In genomic region chr3:169264711-169265110, GRCh38 we compare ENCODE assay signal across 11 cellular contexts.
DNase-seq lines count a peak whose midpoint lies in the region; ATAC-seq, FAIRE-seq and TF ChIP-seq lines count a peak whose summit lies in the region.
"Had no signal": no experiment of that assay in that cellular context is flagged by ENCODE, and none has a peak within 500 bp of the region (broad histone marks: within the 10 kb centered on the region; RNA-seq: fewer than 3 reads in every experiment).

No MANE protein-coding gene starts in this region.

- H4K20me1 ChIP-seq in IMR-90 (ENCODE audit: insufficient read depth, low read length): no peaks in the 10 kb centered on the region

- H3K9me3 Mint-ChIP-seq in CD8-positive, alpha-beta memory T cell: peaks cover 0 to 9% (median 2%) of the 10 kb centered on the region in 5 donors
- H3K9me3 Mint-ChIP-seq: activated CD4-positive, alpha-beta T cell treated with anti-CD3 and anti-CD28 coated beads, Interleukin-2, amount 10 ng/mL, durations not matched to agents 24 days and 14 days had no signal

- H3K4me2 ChIP-seq in IMR-90 (ENCODE audit: low read depth, low read length): no peak overlapping the region

- no peak overlapping the region for H3K9ac ChIP-seq in IMR-90 (ENCODE audit: low read depth, low read length)

- peak; percentile 44 for DNase-seq in IMR-90
- DNase-seq in NCI-H69 (lab: John Stamatoyannopoulos, UW): peak; percentile 95
- peak; percentile 5 for DNase-seq in fibroblast of peridontal ligament (ENCODE audit: extremely low read depth)
- DNase-seq in smooth muscle cell of the brain vasculature (ENCODE audit: low read depth, low spot score): peak; percentile 15
- no peak for DNase-seq in epidermal melanocyte (ENCODE audit: insufficient read length, low spot score)
- no peak for DNase-seq in NK-92 treated with Interleukin-12 subunit alpha and Interleukin-12 subunit beta, amount 100 ng/mL, for 24 hours (lab: John Stamatoyannopoulos, UW)
- DNase-seq in D721Med (ENCODE audit: insufficient read length, low spot score): no peak
- no peak for DNase-seq in CD8-positive, alpha-beta memory T cell
- DNase-seq: activated CD4-positive, alpha-beta T cell treated with anti-CD3 and anti-CD28 coated beads, Interleukin-2, amount 10 ng/mL, durations not matched to agents 24 days and 14 days; stimulated activated naive CD4-positive, alpha-beta T cell had no signal

- H3K27ac ChIP-seq in IMR-90 (ENCODE audit: insufficient read depth, low read length): no peak overlapping the region
- H3K27ac ChIP-seq in CD8-positive, alpha-beta memory T cell (ENCODE audit: low read depth, low read length): no peak overlapping the region
- H3K27ac ChIP-seq: ascending aorta had no signal

- H3K18ac ChIP-seq in IMR-90 (ENCODE audit: low read depth, low read length): no peak overlapping the region

- H4K91ac ChIP-seq in IMR-90 (ENCODE audit: insufficient read depth, low read depth, low read length): no peak overlapping the region

- no peak overlapping the region for H3K4me3 ChIP-seq in IMR-90 (ENCODE audit: insufficient read depth, low read depth, low read length)
- H3K4me3 ChIP-seq in CD8-positive, alpha-beta memory T cell (ENCODE audit: low read length): no peak overlapping the region
- H3K4me3 ChIP-seq: ascending aorta had no signal

- no peak overlapping the region for H3K27ac Mint-ChIP-seq in CD8-positive, alpha-beta memory T cell
- H3K27ac Mint-ChIP-seq: activated CD4-positive, alpha-beta T cell treated with anti-CD3 and anti-CD28 coated beads, Interleukin-2, amount 10 ng/mL, durations not matched to agents 24 days and 14 days had no signal

- no peak for FAIRE-seq in D721Med (lab: Jason Lieb, UNC)

- no peaks in the 10 kb centered on the region for H3K36me3 Mint-ChIP-seq in CD8-positive, alpha-beta memory T cell

- peak; percentile 57; the same call in 1 of the 2 replicates for ATAC-seq in IMR-90 (ENCODE audit: low read depth)

- no peak overlapping the region for H2BK120ac ChIP-seq in IMR-90 (ENCODE audit: low read depth, low read length)

- no peak overlapping the region for H4K5ac ChIP-seq in IMR-90 (ENCODE audit: low read depth, low read length)

- no peak overlapping the region for H3K14ac ChIP-seq in IMR-90 (replicated peaks; ENCODE audit: low read depth, low read length)

- no peaks in the 10 kb centered on the region for H3K9me3 ChIP-seq in IMR-90 (ENCODE audit: control insufficient read depth, insufficient read depth, low read length)
- H3K9me3 ChIP-seq in CD8-positive, alpha-beta memory T cell (ENCODE audit: low read length): no peaks in the 10 kb centered on the region
- H3K9me3 ChIP-seq: ascending aorta had no signal

- in situ Hi-C loops in IMR-90 (cut with MboI; ENCODE audit: low sequenced_read_pairs): no loop called here

- TF ChIP-seq CTCF in IMR-90 (conservative IDR thresholded peaks at IDR 0.05; ENCODE audit: low read depth, low read length) (no peak), D721Med (IDR thresholded peaks at IDR 0.05; ENCODE audit: insufficient read depth, missing control alignments) (no peak)

- H3K9me1 ChIP-seq in IMR-90 (ENCODE audit: insufficient read depth, low read length): no peaks in the 10 kb centered on the region

- H3K4me1 Mint-ChIP-seq in CD8-positive, alpha-beta memory T cell: no peaks in the 10 kb centered on the region
- H3K4me1 Mint-ChIP-seq: activated CD4-positive, alpha-beta T cell treated with anti-CD3 and anti-CD28 coated beads, Interleukin-2, amount 10 ng/mL, durations not matched to agents 24 days and 14 days had no signal

- H3K23ac ChIP-seq in IMR-90 (ENCODE audit: low read depth, low read length): no peak overlapping the region

- H2BK20ac ChIP-seq in IMR-90 (ENCODE audit: low read depth, low read length): no peak overlapping the region

- no peak overlapping the region for H2AK5ac ChIP-seq in IMR-90 (ENCODE audit: low read depth, low read length)

- WGBS in IMR-90 (ENCODE audit: extremely low coverage in 2 of 2, insufficient read length in 1 of 2), 2 experiments: no CpG with 5 or more reads among the region's 2 CpGs

- intact Hi-C loops in IMR-90 (cut with micrococcal nuclease): no loop called here

- no peak overlapping the region for H2AK9ac ChIP-seq in IMR-90 (replicated peaks; ENCODE audit: low read depth, low read length, poor library complexity)

- no peak overlapping the region for H2AFZ ChIP-seq in IMR-90 (replicated peaks; ENCODE audit: low read length, poor library complexity)

- BruUV-seq in IMR-90 (replicated peaks; lab: Mats Ljungman, UMichigan): no TSS peak

- H3K36me3 ChIP-seq in IMR-90 (ENCODE audit: control insufficient read depth, insufficient read depth, low read length): no peaks in the 10 kb centered on the region
- no peaks in the 10 kb centered on the region for H3K36me3 ChIP-seq in CD8-positive, alpha-beta memory T cell (ENCODE audit: insufficient read depth, low read length)
- H3K36me3 ChIP-seq: ascending aorta had no signal

- H2BK15ac ChIP-seq in IMR-90 (ENCODE audit: low read depth, low read length): no peak overlapping the region

- no peak for TF ChIP-seq RAD21 in IMR-90 (IDR thresholded peaks at IDR 0.05; ENCODE audit: low read length)

- H3K4ac ChIP-seq in IMR-90 (ENCODE audit: low read depth, low read length): no peak overlapping the region

- no peak overlapping the region for H3K56ac ChIP-seq in IMR-90 (ENCODE audit: extremely low read depth, insufficient read depth, low read length)

- no peak overlapping the region for H2BK5ac ChIP-seq in IMR-90 (ENCODE audit: low read depth, low read length, poor library complexity, severe bottlenecking)

- H3K79me1 ChIP-seq in IMR-90 (ENCODE audit: low read depth in 1 of 2, low read length in 2 of 2): no peaks in the 10 kb centered on the region

- dilution Hi-C loops in IMR-90 (cut with HindIII; ENCODE audit: low sequenced_read_pairs, unreplicated experiment): no loop called here

- POLR2A ChIA-PET in IMR-90 (lab: Charles Lee; ENCODE audit: unreplicated experiment): interaction anchor here (0.6 kb wide), 1 partner anchor 23 kb away, joined by 4 read pairs; no protein-coding TSS in a partner anchor
- POLR2A ChIA-PET in CD8-positive, alpha-beta memory T cell (lab: Charles Lee): no interaction called here

- H3K27me3 Mint-ChIP-seq in CD8-positive, alpha-beta memory T cell: no peaks in the 10 kb centered on the region
- H3K27me3 Mint-ChIP-seq: activated CD4-positive, alpha-beta T cell treated with anti-CD3 and anti-CD28 coated beads, Interleukin-2, amount 10 ng/mL, durations not matched to agents 24 days and 14 days had no signal

- no peak for TF ChIP-seq POLR2A in IMR-90 (IDR thresholded peaks at IDR 0.05; ENCODE audit: low read depth, low read length)

- no peak overlapping the region for H3K4me3 Mint-ChIP-seq in CD8-positive, alpha-beta memory T cell
- H3K4me3 Mint-ChIP-seq: activated CD4-positive, alpha-beta T cell treated with anti-CD3 and anti-CD28 coated beads, Interleukin-2, amount 10 ng/mL, durations not matched to agents 24 days and 14 days had no signal

- no peaks in the 10 kb centered on the region for H3K27me3 ChIP-seq in IMR-90 (ENCODE audit: control insufficient read depth, insufficient read depth, low read length)
- no peaks in the 10 kb centered on the region for H3K27me3 ChIP-seq in CD8-positive, alpha-beta memory T cell (ENCODE audit: insufficient read depth, low read length, poor library complexity, severe bottlenecking)
- H3K27me3 ChIP-seq: ascending aorta had no signal

- H3K4me1 ChIP-seq in IMR-90 (ENCODE audit: control insufficient read depth, insufficient read depth, low read length): no peaks in the 10 kb centered on the region; the same call in 1 of the 2 replicates
- no peaks in the 10 kb centered on the region for H3K4me1 ChIP-seq in CD8-positive, alpha-beta memory T cell (ENCODE audit: insufficient read depth, low read length)

- CTCF ChIA-PET in IMR-90 (lab: Yijun Ruan, JAX): interaction anchor here (0.6 to 0.8 kb wide), 2 partner anchors 12 to 46 kb away, joined by 3 to 4 read pairs; no protein-coding TSS in a partner anchor
- CTCF ChIA-PET in CD8-positive, alpha-beta memory T cell (lab: Charles Lee): no interaction called here

- no peak overlapping the region for H4K8ac ChIP-seq in IMR-90 (ENCODE audit: low read depth in 2 of 2, low read length in 2 of 2)

TF ChIP-seq in IMR-90, 13 proteins besides CTCF, POLR2A, EP300 and RAD21:
- TF ChIP-seq NFE2L2 (IDR thresholded peaks at IDR 0.05; ENCODE audit: low read depth, low read length): no peak
- no peak for TF ChIP-seq CHD1 (IDR thresholded peaks at IDR 0.05; ENCODE audit: low read depth, low read length)
- TF ChIP-seq MXI1 (IDR thresholded peaks at IDR 0.05; ENCODE audit: borderline replicate concordance, low read depth, low read length): no peak
- no peak for TF ChIP-seq BHLHE40 (IDR thresholded peaks at IDR 0.05; ENCODE audit: low read depth, low read length)
- no peak for TF ChIP-seq FOS (IDR thresholded peaks at IDR 0.05; ENCODE audit: low read depth, low read length)
- TF ChIP-seq RFX5 (IDR thresholded peaks at IDR 0.05; ENCODE audit: low read depth, low read length): no peak
- no peak for TF ChIP-seq MAFK (IDR thresholded peaks at IDR 0.05; ENCODE audit: low read depth, low read length)
- TF ChIP-seq RCOR1 (IDR thresholded peaks at IDR 0.05; ENCODE audit: insufficient replicate concordance, low read length): no peak
- TF ChIP-seq ELK1 (IDR thresholded peaks at IDR 0.05; ENCODE audit: borderline replicate concordance, low read depth, low read length): no peak
- TF ChIP-seq USF2 (IDR thresholded peaks at IDR 0.05; ENCODE audit: low read depth, low read length): no peak
- no peak for TF ChIP-seq MAZ (IDR thresholded peaks at IDR 0.05; ENCODE audit: borderline replicate concordance, low read depth, low read length)
- no peak for TF ChIP-seq CEBPB (IDR thresholded peaks at IDR 0.05; ENCODE audit: low read depth, low read length)
- TF ChIP-seq SMC3 (IDR thresholded peaks at IDR 0.05; ENCODE audit: low read depth, low read length): no peak

Comparison
In these comparisons a context has a peak if more than half of its experiments do, and no peak if none do; other contexts are left out.
1. DNase-seq: peak in IMR-90 (single experiment), NCI-H69 (single experiment), fibroblast of peridontal ligament (single experiment) and smooth muscle cell of the brain vasculature (single experiment); none in epidermal melanocyte (single experiment), NK-92 treated with Interleukin-12 subunit alpha and Interleukin-12 subunit beta, amount 100 ng/mL, for 24 hours (single experiment), D721Med (single experiment) and CD8-positive, alpha-beta memory T cell (0 of 5).